30 cellular contexts compared by ENCODE assay signal in genomic region chr3:61425356-61425755, GRCh38.
DNase-seq lines count a peak whose midpoint lies in the region; ATAC-seq, FAIRE-seq and TF ChIP-seq lines count a peak whose summit lies in the region.
"Had no signal": no experiment of that assay in that cellular context is flagged by ENCODE, and none has a peak within 500 bp of the region (broad histone marks: within the 10 kb centered on the region; RNA-seq: fewer than 3 reads in every experiment).

No MANE protein-coding gene starts in this region.

- H3K27me3 Mint-ChIP-seq in GM23338 (ENCODE audit: insufficient read depth, low read depth, poor library complexity) = no peaks in the 10 kb centered on the region
- H3K27me3 Mint-ChIP-seq: activated CD4-positive, alpha-beta T cell treated with anti-CD3 and anti-CD28 coated beads for 36 hours had no signal

- H3K36me3 Mint-ChIP-seq in GM23338 (ENCODE audit: low read depth) = no peaks in the 10 kb centered on the region
- H3K36me3 Mint-ChIP-seq: natural killer cell had no signal

- no peak overlapping the region for H3K27ac Mint-ChIP-seq in GM23338
- H3K27ac Mint-ChIP-seq: activated CD4-positive, alpha-beta T cell treated with anti-CD3 and anti-CD28 coated beads for 36 hours; activated CD8-positive, alpha-beta T cell treated with anti-CD3 and anti-CD28 coated beads, Interleukin-2, amount 10 ng/mL, durations not matched to agents 7 days and 5 days; activated naive CD4-positive, alpha-beta T cell treated with anti-CD3 and anti-CD28 coated beads for 36 hours; natural killer cell had no signal

- H3K4me3 ChIP-seq in GM23338 = no peak overlapping the region
- H3K4me3 ChIP-seq in epithelial cell of proximal tubule (ENCODE audit: low read depth, low read length) = no peak overlapping the region
- H3K4me3 ChIP-seq in esophagus muscularis mucosa = no peak overlapping the region
- H3K4me3 ChIP-seq: adrenal gland, dorsolateral prefrontal cortex, heart right ventricle, lower lobe of right lung, mucosa of descending colon, prostate gland, tibial artery had no signal

- H3K27ac ChIP-seq in GM23338 (ENCODE audit: low read depth) (no peak overlapping the region), esophagus muscularis mucosa (replicated peaks in 1 of 4) (no peak overlapping the region)
- H3K27ac ChIP-seq: adrenal gland, dorsolateral prefrontal cortex, heart right ventricle, lower lobe of right lung, prostate gland, tibial artery had no signal

- H3K27me3 ChIP-seq in GM23338 (ENCODE audit: insufficient read depth) (no peaks in the 10 kb centered on the region), esophagus muscularis mucosa (no peaks in the 10 kb centered on the region)
- H3K27me3 ChIP-seq: adrenal gland, BE2C, dorsolateral prefrontal cortex, heart right ventricle, tibial artery had no signal

- no peak overlapping the region for H3K4me2 ChIP-seq in GM23338

- ATAC-seq in GM23338 (no peak), GM19351 (IDR thresholded peaks at IDR 0.05; ENCODE audit: unreplicated experiment) (no peak)
- ATAC-seq: activated CD4-positive, alpha-beta T cell treated with anti-CD3 and anti-CD28 coated beads for 36 hours; activated CD8-positive, alpha-beta T cell treated with anti-CD3 and anti-CD28 coated beads, Interleukin-2, amount 10 ng/mL, durations not matched to agents 7 days and 5 days; heart right ventricle; lower lobe of right lung; mucosa of descending colon; natural killer cell; Panc1 had no signal

- H3K36me3 ChIP-seq in GM23338 (ENCODE audit: insufficient read depth) (no peaks in the 10 kb centered on the region), esophagus muscularis mucosa (no peaks in the 10 kb centered on the region)
- H3K36me3 ChIP-seq: adrenal gland, BE2C, heart right ventricle, lower lobe of right lung, prostate gland, tibial artery had no signal

- no peak for TF ChIP-seq CTCF in GM23338 (conservative IDR thresholded peaks at IDR 0.05; ENCODE audit: low read depth in 2 of 2)
- no peak for TF ChIP-seq CTCF in epithelial cell of proximal tubule (conservative IDR thresholded peaks at IDR 0.05; ENCODE audit: low read depth, low read length)
- no peak for TF ChIP-seq CTCF in esophagus muscularis mucosa (IDR thresholded peaks at IDR 0.05)

- 90% methylated on average over 4 of the region's 4 CpGs for WGBS in esophagus muscularis mucosa

- no peak for FAIRE-seq in RCC 7860 (lab: Jason Lieb, UNC)
- FAIRE-seq: endometrium, frontal cortex, kidney had no signal

- no peak for TF ChIP-seq EP300 in esophagus muscularis mucosa (IDR thresholded peaks at IDR 0.05)

- no peaks in the 10 kb centered on the region for H3F3A ChIP-seq in GM23338 (replicated peaks; ENCODE audit: low read depth)

- no peak for TF ChIP-seq POLR2A in esophagus muscularis mucosa (IDR thresholded peaks at IDR 0.05; ENCODE audit: low read depth)

- no peaks in the 10 kb centered on the region for H3K4me1 ChIP-seq in GM23338 (ENCODE audit: insufficient read depth)
- H3K4me1 ChIP-seq in esophagus muscularis mucosa = no peaks in the 10 kb centered on the region
- H3K4me1 ChIP-seq: adrenal gland, BE2C, heart right ventricle, lower lobe of right lung, prostate gland, tibial artery had no signal

- peak overlapping the region; percentile 38; the same call in 1 of the 2 replicates for H2AFZ ChIP-seq in GM23338

- H3K4me3 Mint-ChIP-seq in GM23338 = no peak overlapping the region
- H3K4me3 Mint-ChIP-seq: activated CD4-positive, alpha-beta T cell treated with anti-CD3 and anti-CD28 coated beads for 36 hours; activated CD8-positive, alpha-beta T cell treated with anti-CD3 and anti-CD28 coated beads, Interleukin-2, amount 10 ng/mL, durations not matched to agents 7 days and 5 days; activated naive CD4-positive, alpha-beta T cell treated with anti-CD3 and anti-CD28 coated beads for 36 hours; natural killer cell had no signal

- no peaks in the 10 kb centered on the region; the same call in 1 of the 2 replicates for H3K79me2 ChIP-seq in GM23338 (replicated peaks; ENCODE audit: insufficient read depth)

- H3K4me1 Mint-ChIP-seq in GM23338 = no peaks in the 10 kb centered on the region; the same call in 2 of the 3 replicates
- H3K4me1 Mint-ChIP-seq: natural killer cell had no signal

- H3K9me3 Mint-ChIP-seq in GM23338 = no peaks in the 10 kb centered on the region
- H3K9me3 Mint-ChIP-seq: activated naive CD4-positive, alpha-beta T cell treated with anti-CD3 and anti-CD28 coated beads for 36 hours; natural killer cell had no signal

- intact Hi-C loops in esophagus muscularis mucosa (cut with DNase I) = no loop called here

- H3K9me2 ChIP-seq in GM23338 (ENCODE audit: insufficient read depth) = no peaks in the 10 kb centered on the region; the same call in 1 of the 2 replicates

- H3K9me3 ChIP-seq in esophagus muscularis mucosa = no peaks in the 10 kb centered on the region
- H3K9me3 ChIP-seq: adrenal gland, BE2C, heart right ventricle, lower lobe of right lung, mucosa of descending colon, prostate gland, tibial artery had no signal

- DNase-seq in GM23338 (ENCODE audit: low spot score) (no peak), M059J (ENCODE audit: low read depth) (peak; percentile 4), RCC 7860 (ENCODE audit: low spot score) (peak; percentile 14), epithelial cell of proximal tubule (ENCODE audit: low read depth) (peak; percentile 13), HuH-7.5 (ENCODE audit: low spot score) (no peak), esophagus muscularis mucosa (ENCODE audit: extremely low spot score) (no peak)
- DNase-seq: activated CD4-positive, alpha-beta T cell treated with anti-CD3 and anti-CD28 coated beads for 36 hours; activated CD8-positive, alpha-beta T cell treated with anti-CD3 and anti-CD28 coated beads, Interleukin-2, amount 10 ng/mL, durations not matched to agents 7 days and 5 days; activated naive CD4-positive, alpha-beta T cell treated with anti-CD3 and anti-CD28 coated beads for 36 hours; adrenal gland; BE2C; cerebellar nuclear complex; dorsolateral prefrontal cortex; heart right ventricle; kidney; lower lobe of right lung; mucosa of descending colon; natural killer cell; NCI-H1092 treated with DMSO at 0.1 percent for 48 hours; NCI-H187; nucleus accumbens; SHP77 treated with DMSO at 0.1 percent for 48 hours; stimulated activated CD4-positive, alpha-beta T cell treated with anti-CD3 and anti-CD28 coated beads, Interleukin-4, amount 100 ng/mL, for 24 hours; T-helper 2 cell; tibial artery had no signal

- no peaks in the 10 kb centered on the region for H4K20me1 ChIP-seq in GM23338 (replicated peaks; ENCODE audit: insufficient read depth)

TF ChIP-seq in GM23338, 12 proteins besides CTCF, POLR2A, EP300 and RAD21 (continues in another document):
- TF ChIP-seq ZNF331 (CRISPR knock-in tag; IDR thresholded peaks at IDR 0.05; ENCODE audit: low read depth) (no peak), EZH2phosphoT487 (IDR thresholded peaks at IDR 0.05; ENCODE audit: unreplicated experiment) (no peak), EZH2 (IDR thresholded peaks at IDR 0.05; ENCODE audit: low read depth, unreplicated experiment) (no peak)

Comparison
In these comparisons a context has a peak if more than half of its experiments do, and no peak if none do; other contexts are left out.
1. DNase-seq: peak in M059J (single experiment), RCC 7860 (single experiment) and epithelial cell of proximal tubule (single experiment); none in GM23338 (single experiment), HuH-7.5 (single experiment) and esophagus muscularis mucosa (single experiment).